22 cellular contexts compared by ENCODE assay signal in genomic region chr7:157809154-157809862, GRCh38.
A peak's percentile ranks its signal among the peaks of the same experiment; 100 is the strongest.
DNase-seq lines count a peak whose midpoint lies in the region; ATAC-seq and TF ChIP-seq lines count a peak whose summit lies in the region.
"Had no signal": no experiment of that assay in that cellular context is flagged by ENCODE, and none has a peak within 500 bp of the region (broad histone marks: within the 10 kb centered on the region; RNA-seq: fewer than 3 reads in every experiment).

No MANE protein-coding gene starts in this region.

- intact Hi-C loops in lower lobe of right lung (cut with DNase I) = no loop called here

- H3K27ac Mint-ChIP-seq in chondrocyte (ENCODE audit: unreplicated experiment) = no peak overlapping the region
- H3K27ac Mint-ChIP-seq: CD4-positive, alpha-beta T cell; CD8-positive, alpha-beta memory T cell; GM23338; H9 had no signal

- no peak overlapping the region for H3K4me3 ChIP-seq in lower lobe of right lung
- H3K4me3 ChIP-seq: A549; BLaER1 treated with 17β-estradiol and CSF1 and Interleukin-3, amounts not matched to agents 10 nM and 100 nM; GM23338 had no signal

- no peaks in the 10 kb centered on the region for H3K4me1 ChIP-seq in lower lobe of right lung
- H3K4me1 ChIP-seq: A549; BE2C; BLaER1 treated with 17β-estradiol and CSF1 and Interleukin-3, amounts not matched to agents 10 nM and 100 nM had no signal

- H3K4me3 Mint-ChIP-seq in chondrocyte (ENCODE audit: unreplicated experiment) = no peak overlapping the region
- H3K4me3 Mint-ChIP-seq: CD14-positive monocyte; CD4-positive, alpha-beta T cell; CD8-positive, alpha-beta memory T cell; GM23338; H9 had no signal

- H3K4me1 Mint-ChIP-seq in chondrocyte (ENCODE audit: low read depth) = peaks cover 11% of the 10 kb centered on the region
- H3K4me1 Mint-ChIP-seq: CD14-positive monocyte; CD8-positive, alpha-beta memory T cell; GM23338 had no signal

- H3K36me3 Mint-ChIP-seq in chondrocyte (ENCODE audit: low read depth) = peaks cover 2% of the 10 kb centered on the region
- H3K36me3 Mint-ChIP-seq: CD14-positive monocyte; CD8-positive, alpha-beta memory T cell had no signal

- H3K9me3 Mint-ChIP-seq in chondrocyte (ENCODE audit: low read depth) = peaks cover 8% of the 10 kb centered on the region
- H3K9me3 Mint-ChIP-seq: CD4-positive, alpha-beta T cell had no signal

- ATAC-seq in lower lobe of right lung = no peak
- ATAC-seq: A549, GM23338, HCT116 had no signal

- no peaks in the 10 kb centered on the region for H3K27me3 ChIP-seq in lower lobe of right lung (ENCODE audit: low read depth)
- H3K27me3 ChIP-seq: BE2C; BLaER1 treated with 17β-estradiol and CSF1 and Interleukin-3, amounts not matched to agents 10 nM and 100 nM had no signal

- no peaks in the 10 kb centered on the region for H3K9me3 ChIP-seq in lower lobe of right lung

- no peaks in the 10 kb centered on the region for H3K36me3 ChIP-seq in lower lobe of right lung
- H3K36me3 ChIP-seq: BE2C; BLaER1 treated with 17β-estradiol and CSF1 and Interleukin-3, amounts not matched to agents 10 nM and 100 nM had no signal

- H3K27me3 Mint-ChIP-seq in chondrocyte (ENCODE audit: low read depth) = no peaks in the 10 kb centered on the region
- H3K27me3 Mint-ChIP-seq: CD4-positive, alpha-beta T cell; CD8-positive, alpha-beta memory T cell had no signal

- H3K27ac ChIP-seq in lower lobe of right lung = no peak overlapping the region
- H3K27ac ChIP-seq: A549; BLaER1 treated with 17β-estradiol and CSF1 and Interleukin-3, amounts not matched to agents 10 nM and 100 nM had no signal

- DNase-seq in activated naive CD4-positive, alpha-beta T cell treated with anti-CD3 and anti-CD28 coated beads, Interleukin-2, amount 50 U/mL, for 16 hours = peak; percentile 7
- DNase-seq in activated naive CD4-positive, alpha-beta T cell treated with Interleukin-2 at 50 U/mL for 16 hours = no peak
- DNase-seq in chondrocyte (ENCODE audit: low spot score) (peak; percentile 93), lower lobe of right lung (peak; percentile 37), DMS114 treated with DMSO at 0.1 percent for 48 hours (lab: John Stamatoyannopoulos, UW; ENCODE audit: unreplicated experiment) (no peak), cortex of kidney (lab: John Stamatoyannopoulos, UW) (no peak)
- DNase-seq: 8988T; ACHN; AML-193; BE2C; CD4-positive, alpha-beta T cell; CD8-positive, alpha-beta memory T cell; DMS 273 treated with DMSO at 0.1 percent for 48 hours; DMS53; DMS79 treated with DMSO at 0.1 percent for 48 hours; GF-D8; H9 had no signal

- TF ChIP-seq CTCF in chondrocyte (IDR thresholded peaks at IDR 0.05) (no peak), lower lobe of right lung (IDR thresholded peaks at IDR 0.05) (no peak)

Comparison
In these comparisons a context has a peak if more than half of its experiments do, and no peak if none do; other contexts are left out.
1. DNase-seq: peak in activated naive CD4-positive, alpha-beta T cell treated with anti-CD3 and anti-CD28 coated beads, Interleukin-2, amount 50 U/mL, for 16 hours (single experiment), chondrocyte (single experiment) and lower lobe of right lung (single experiment); none in activated naive CD4-positive, alpha-beta T cell treated with Interleukin-2 at 50 U/mL for 16 hours (single experiment), DMS114 treated with DMSO at 0.1 percent for 48 hours (single experiment) and cortex of kidney (single experiment).